In the genomic region with DNA sequence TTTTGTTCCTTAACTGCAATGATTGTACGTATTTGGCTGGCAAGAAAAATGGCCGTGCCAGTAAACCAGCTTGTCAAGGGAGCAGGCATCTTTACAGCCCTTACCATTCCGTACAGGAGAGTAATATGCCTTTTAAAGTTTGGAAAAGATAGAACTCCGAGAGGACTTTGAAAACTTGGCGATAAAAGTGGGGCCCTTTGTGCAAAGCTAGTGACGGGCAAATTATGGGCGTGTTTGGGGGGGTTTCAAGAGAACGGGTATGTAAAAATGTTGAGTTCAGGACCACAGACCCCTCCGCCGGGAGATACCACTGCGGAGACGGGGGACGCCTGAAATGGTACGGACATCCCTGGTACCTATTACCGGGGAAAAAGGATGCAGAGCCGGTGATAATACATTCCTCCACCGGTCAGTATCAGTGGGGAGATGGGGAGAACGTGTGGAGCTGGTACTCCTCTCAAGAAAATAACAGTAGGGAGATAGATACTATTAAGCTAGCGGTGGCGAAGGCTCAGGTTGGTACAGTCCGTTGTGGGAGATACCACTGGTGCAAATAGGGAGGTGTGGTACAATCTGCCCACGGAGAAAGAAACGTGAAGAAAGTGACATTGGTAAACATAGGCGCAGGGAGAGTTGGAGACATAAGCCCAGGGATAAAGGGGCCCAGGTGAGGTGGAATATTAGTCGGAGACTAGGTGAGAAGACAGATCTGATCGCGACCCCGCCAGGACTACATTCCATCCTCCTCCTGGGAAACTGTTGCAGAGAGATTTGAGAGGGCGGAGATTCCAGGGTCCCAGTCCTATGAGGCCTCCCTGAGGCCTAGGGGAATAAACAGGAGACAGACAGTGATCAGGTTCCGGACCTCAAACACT, we compare ENCODE assay signal across 8 cellular contexts. TPM values are rescaled to one million over a fixed set of nuclear protein-coding genes. Genes with fewer than 3 reads are reported as not detected.
A peak's percentile ranks its signal among the peaks of the same experiment; 100 is the strongest.
DNase-seq lines count a peak whose midpoint lies in the region; ATAC-seq and TF ChIP-seq lines count a peak whose summit lies in the region.

No MANE protein-coding gene starts in this region.

- no peaks in the 10 kb centered on the region for H3K4me1 ChIP-seq in colonic mucosa

- no peaks in the 10 kb centered on the region for H3K27me3 ChIP-seq in colonic mucosa

- no peaks in the 10 kb centered on the region for H3K9me3 ChIP-seq in colonic mucosa

- peak; percentile 53 for ATAC-seq in HG02943 (IDR thresholded peaks at IDR 0.05; ENCODE audit: low read depth, unreplicated experiment)
- ATAC-seq in HG03139 (IDR thresholded peaks at IDR 0.05; ENCODE audit: unreplicated experiment): no peak

- no peak for TF ChIP-seq CTCF in colonic mucosa (IDR thresholded peaks at IDR 0.05)

- intact Hi-C loops in colonic mucosa (cut with DNase I): no loop called here

- H3K27ac ChIP-seq in colonic mucosa: peak overlapping the region; percentile 26

- DNase-seq in ELF-1 (ENCODE audit: low read depth, low spot score) (peak; percentile 93), NCI-H345 treated with DMSO at 0.1 percent for 48 hours (lab: John Stamatoyannopoulos, UW; ENCODE audit: unreplicated experiment) (peak; percentile 87), colonic mucosa (peak; percentile 80), kidney tubule cell (ENCODE audit: low spot score) (peak; percentile 82)
- peak; percentile 81 for DNase-seq in activated CD4-positive, alpha-beta T cell treated with anti-CD3 and anti-CD28 coated beads for 48 hours
- DNase-seq in stimulated activated CD4-positive, alpha-beta T cell treated with anti-CD3 and anti-CD28 coated beads, Interleukin-15, amount 100 ng/mL, for 1 hour (ENCODE audit: low read depth in 1 of 2, low spot score in 1 of 2): peak; percentile 54 to 61

- H3K4me3 ChIP-seq in colonic mucosa: peak overlapping the region; percentile 37

- H3K36me3 ChIP-seq in colonic mucosa: no peaks in the 10 kb centered on the region

- H3K9ac ChIP-seq in colonic mucosa (ENCODE audit: low read depth in 2 of 2, low read length in 2 of 2): peak overlapping the region; percentile 51 to 72

RNA-seq across cellular contexts. Expression of gene SPACA5, which starts 14.5 kb away (rescaled TPM):
- total RNA-seq in colonic mucosa: not detected

RNA-seq across cellular contexts. Expression of gene ZNF182, which starts 17.5 kb away (rescaled TPM):
- total RNA-seq in colonic mucosa: 1 to 10 TPM; 3.0 to 4.2 TPM

RNA-seq across cellular contexts. Expression of gene ZNF630, which starts 50.2 kb away (rescaled TPM):
- total RNA-seq in colonic mucosa: 1 to 10 TPM; 2.6 to 2.8 TPM
